In the genomic region with DNA sequence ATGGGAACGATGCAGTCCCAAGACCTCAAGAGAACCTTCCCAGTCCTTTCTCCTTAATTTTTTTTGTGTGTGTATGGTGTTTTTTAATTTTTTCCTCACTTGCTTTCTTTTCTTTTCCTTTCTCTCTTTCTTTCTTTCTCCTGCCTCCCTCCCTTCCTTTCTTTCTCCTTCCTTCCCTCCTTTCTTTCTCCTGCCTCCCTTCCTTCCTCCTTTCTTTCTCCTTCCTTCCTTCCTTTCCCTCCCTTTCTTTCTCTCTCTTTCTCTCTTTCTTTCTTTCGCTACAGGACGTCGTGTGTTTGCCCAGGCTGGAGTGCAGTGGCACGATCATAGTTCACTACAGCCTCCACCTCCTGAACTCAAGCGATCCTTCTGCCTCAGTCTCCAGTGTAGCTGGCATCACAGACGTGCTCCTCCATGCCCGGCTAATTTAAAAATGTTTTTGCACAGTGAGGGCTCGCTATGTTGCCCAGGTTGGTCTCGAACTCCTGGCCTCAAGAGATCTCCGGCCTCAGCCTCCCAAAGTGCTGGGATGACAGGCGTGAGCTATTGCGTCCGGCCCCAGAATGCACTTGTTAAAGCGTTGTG, we compare ENCODE assay signal across 8 cellular contexts. TPM values are rescaled to one million over a fixed set of nuclear protein-coding genes. Genes with fewer than 3 reads are reported as not detected.
A peak's percentile ranks its signal among the peaks of the same experiment; 100 is the strongest.
DNase-seq lines count a peak whose midpoint lies in the region; ATAC-seq and TF ChIP-seq lines count a peak whose summit lies in the region.

No MANE protein-coding gene starts in this region.

- CTCF ChIA-PET in activated B cell treated with CpG ODN at 0.5 μM for 24 hours (lab: Charles Lee) = interaction anchor here (0.6 to 1.1 kb wide), 7 partner anchors 12 to 683 kb away, joined by 3 to 5 read pairs (median 4); a partner anchor contains a TSS

- POLR2A ChIA-PET in activated B cell treated with CpG ODN at 0.5 μM for 24 hours (lab: Charles Lee) = interaction anchor here (0.6 to 2.3 kb wide), 7 partner anchors 13 to 1205 kb away, joined by 3 to 10 read pairs (median 5); a partner anchor contains a TSS

- no peaks in the 10 kb centered on the region for H3K27me3 Mint-ChIP-seq in activated B cell treated with CpG ODN at 0.5 μM for 24 hours
- peaks cover 16% of the 10 kb centered on the region for H3K27me3 Mint-ChIP-seq in glutamatergic neuron (ENCODE audit: unreplicated experiment)

- H3K4me1 Mint-ChIP-seq in activated B cell treated with CpG ODN at 0.5 μM for 24 hours (peaks cover 22% of the 10 kb centered on the region), glutamatergic neuron (ENCODE audit: low read depth, unreplicated experiment) (peaks cover 7% of the 10 kb centered on the region)

- ATAC-seq in activated B cell treated with CpG ODN at 0.5 μM for 24 hours (ENCODE audit: low read depth) = no peak

- H3K4me3 Mint-ChIP-seq in activated B cell treated with CpG ODN at 0.5 μM for 24 hours (peak overlapping the region; percentile 79), glutamatergic neuron (ENCODE audit: unreplicated experiment) (peak overlapping the region; percentile 74)

- intact Hi-C loops in activated B cell treated with CpG ODN at 0.5 μM for 24 hours (cut with micrococcal nuclease) = loop anchor here (1.0 to 2.0 kb wide), 6 partner anchors 12 to 683 kb away; a partner anchor contains a TSS

- peak overlapping the region; percentile 16; the same call in 1 of the 2 replicates for H3K4me3 ChIP-seq in HAP-1
- peak overlapping the region; percentile 69 to 73 (median 72) for H3K4me3 ChIP-seq in skeletal muscle tissue (ENCODE audit: low read length in 3 of 3)

- peaks cover 7% of the 10 kb centered on the region for H3K36me3 Mint-ChIP-seq in activated B cell treated with CpG ODN at 0.5 μM for 24 hours (ENCODE audit: low read depth)
- no peaks in the 10 kb centered on the region for H3K36me3 Mint-ChIP-seq in glutamatergic neuron (ENCODE audit: unreplicated experiment)

- H3K4me1 ChIP-seq in HAP-1 (peaks cover 3% of the 10 kb centered on the region), skeletal muscle tissue (ENCODE audit: control insufficient read depth in 3 of 3, insufficient read depth in 3 of 3, low read length in 3 of 3) (peaks cover 24 to 30% (median 28%) of the 10 kb centered on the region in 3 donors)

- H3K27ac Mint-ChIP-seq in activated B cell treated with CpG ODN at 0.5 μM for 24 hours = peak overlapping the region; percentile 80
- H3K27ac Mint-ChIP-seq in glutamatergic neuron (ENCODE audit: unreplicated experiment) = peak overlapping the region; percentile 55

- no peak for DNase-seq in HAP-1 (ENCODE audit: low spot score in 2 of 2)
- DNase-seq in activated B cell treated with CpG ODN at 0.5 μM for 24 hours = no peak
- no peak for DNase-seq in glutamatergic neuron
- no peak for DNase-seq in activated effector memory CD4-positive, alpha-beta T cell treated with Interleukin-2 at 50 U/mL for 16 hours
- DNase-seq in KG1 (lab: John Stamatoyannopoulos, UW) = no peak
- no peak for DNase-seq in HUDEP-2 (lab: John Stamatoyannopoulos, UW; ENCODE audit: unreplicated experiment in 76 of 76)
- no peak for DNase-seq in AG08395 (ENCODE audit: low spot score)

- in situ Hi-C loops in HAP-1 (cut with MboI; ENCODE audit: low sequenced_read_pairs) = loop anchor here (10.0 kb wide), 1 partner anchor 319 kb away; no protein-coding TSS in a partner anchor

- H3K36me3 ChIP-seq in HAP-1 (replicated peaks) (peaks cover 13% of the 10 kb centered on the region), skeletal muscle tissue (ENCODE audit: control insufficient read depth in 3 of 3, insufficient read depth in 3 of 3, low read length in 3 of 3) (no peaks in the 10 kb centered on the region)

- H3K9me3 ChIP-seq in HAP-1 (no peaks in the 10 kb centered on the region), skeletal muscle tissue (ENCODE audit: control insufficient read depth in 3 of 3, low read length in 3 of 3) (no peaks in the 10 kb centered on the region)

- H3K9me3 Mint-ChIP-seq in activated B cell treated with CpG ODN at 0.5 μM for 24 hours (no peaks in the 10 kb centered on the region), glutamatergic neuron (ENCODE audit: unreplicated experiment) (peaks cover 5% of the 10 kb centered on the region)

- no peak for TF ChIP-seq CTCF in activated B cell treated with CpG ODN at 0.5 μM for 24 hours (IDR thresholded peaks at IDR 0.05)
- TF ChIP-seq CTCF in glutamatergic neuron (IDR thresholded peaks at IDR 0.05; ENCODE audit: partially characterized antibody, unreplicated experiment) = no peak

- H3K27me3 ChIP-seq in HAP-1 (ENCODE audit: low read depth) (no peaks in the 10 kb centered on the region), skeletal muscle tissue (ENCODE audit: control insufficient read depth in 3 of 3, insufficient read depth in 3 of 3, low read length in 3 of 3) (no peaks in the 10 kb centered on the region)

- peak overlapping the region; percentile 71 to 84 (median 79) for H3K9ac ChIP-seq in skeletal muscle tissue (ENCODE audit: low read depth in 1 of 3, low read length in 3 of 3)

- H3K27ac ChIP-seq in skeletal muscle tissue (ENCODE audit: low read depth, low read length) = peak overlapping the region; percentile 66

RNA-seq across cellular contexts. Expression of a gene that starts 0.7 kb away (rescaled TPM):
- total RNA-seq in activated B cell treated with CpG ODN at 0.5 μM for 24 hours (33.7 and 43.8 TPM in 2 replicates), glutamatergic neuron (ENCODE audit: unreplicated experiment) (39.6 TPM), skeletal muscle tissue (56.4 TPM)

RNA-seq across cellular contexts. Expression of a gene that starts 12.0 kb away (rescaled TPM):
- total RNA-seq in activated B cell treated with CpG ODN at 0.5 μM for 24 hours (16.9 and 20.6 TPM in 2 replicates), glutamatergic neuron (ENCODE audit: unreplicated experiment) (13.4 TPM), skeletal muscle tissue (22.4 TPM)
